Comparison of ENCODE assay signal across 8 cellular contexts in genomic region chr4:11787-12445, GRCh38. TPM values are rescaled to one million over a fixed set of nuclear protein-coding genes. Genes with fewer than 3 reads are reported as not detected.
DNase-seq lines count a peak whose midpoint lies in the region; ATAC-seq and TF ChIP-seq lines count a peak whose summit lies in the region.
"Not testable (repeated sequence)": the region's sequence is repeated elsewhere in the genome, so short reads cannot be mapped to it uniquely, and the experiment has no call there.

No MANE protein-coding gene starts in this region.

- H3K4me1 ChIP-seq in H9 (ENCODE audit: insufficient read depth, low read length); ovary (ENCODE audit: insufficient read depth): not testable (repeated sequence)

- not testable (repeated sequence) for H3K4me3 Mint-ChIP-seq in H9; activated CD4-positive, alpha-beta T cell treated with anti-CD3 and anti-CD28 coated beads for 36 hours

- not testable (repeated sequence) for H2BK12ac ChIP-seq in H9 (ENCODE audit: insufficient read length, low read depth, low read length)

- H3K4me3 ChIP-seq in astrocyte of the spinal cord (ENCODE audit: low read depth, low read length); ovary: not testable (repeated sequence)

- H3K79me1 ChIP-seq in H9 (ENCODE audit: insufficient read depth, low read depth, low read length, poor library complexity, severe bottlenecking): not testable (repeated sequence)

- not testable (repeated sequence) for H3K27me3 ChIP-seq in H9 (ENCODE audit: insufficient read depth, low read length); ovary

- POLR2A ChIA-PET in activated CD4-positive, alpha-beta T cell treated with anti-CD3 and anti-CD28 coated beads for 36 hours (lab: Charles Lee): not testable (repeated sequence)

- H3K18ac ChIP-seq in H9 (ENCODE audit: insufficient read length, low read depth, low read length): not testable (repeated sequence)

- H2AFZ ChIP-seq in H9 (ENCODE audit: low read length): not testable (repeated sequence)

- H3K27me3 Mint-ChIP-seq in H9 (ENCODE audit: low read depth); activated CD4-positive, alpha-beta T cell treated with anti-CD3 and anti-CD28 coated beads for 36 hours: not testable (repeated sequence)

- H4K5ac ChIP-seq in H9 (ENCODE audit: insufficient read length, low read depth, low read length): not testable (repeated sequence)

- in situ Hi-C loops in ACHN (cut with HindIII; ENCODE audit: low pct_ligation_motif_present, low pct_unique_long_range_greater_than_20kb, low sequenced_read_pairs); astrocyte of the spinal cord (cut with HindIII; ENCODE audit: low sequenced_read_pairs): not testable (repeated sequence)

- not testable (repeated sequence) for H3K79me2 ChIP-seq in H9 (ENCODE audit: insufficient read depth, low read length)

- not testable (repeated sequence) for H4K91ac ChIP-seq in H9 (ENCODE audit: insufficient read length, low read depth, low read length)

- DNase-seq in ACHN: peak; percentile 28
- peak; percentile 39 for DNase-seq in H9
- DNase-seq in activated CD4-positive, alpha-beta T cell treated with anti-CD3 and anti-CD28 coated beads for 36 hours: peak; percentile 74
- peak; percentile 1 for DNase-seq in astrocyte of the spinal cord (ENCODE audit: low read depth, low spot score)
- not testable (repeated sequence) for DNase-seq in left cardiac atrium
- DNase-seq in ovary: peak in 3 of 5 donors; percentile 16 to 50 (median 22)

- CTCF ChIA-PET in activated CD4-positive, alpha-beta T cell treated with anti-CD3 and anti-CD28 coated beads for 36 hours (lab: Charles Lee): interaction anchor here (1.3 kb wide), 1 partner anchor 225 kb away, joined by 3 read pairs; no protein-coding TSS in a partner anchor

- H3K4me1 Mint-ChIP-seq in H9; activated CD4-positive, alpha-beta T cell treated with anti-CD3 and anti-CD28 coated beads for 36 hours: not testable (repeated sequence)

- not testable (repeated sequence) for H3K14ac ChIP-seq in H9 (ENCODE audit: insufficient read depth, low read length)

- not testable (repeated sequence) for TF ChIP-seq EP300 in ovary (IDR thresholded peaks at IDR 0.05)

- not testable (repeated sequence) for H3K4me2 ChIP-seq in H9 (ENCODE audit: insufficient read depth, insufficient read length, low read length)

- not testable (repeated sequence) for H4K20me1 ChIP-seq in H9 (ENCODE audit: control insufficient read depth, insufficient read depth, insufficient read length)

- H2BK120ac ChIP-seq in H9 (ENCODE audit: low read depth, low read length, poor library complexity, severe bottlenecking): not testable (repeated sequence)

- H2BK5ac ChIP-seq in H9 (ENCODE audit: insufficient read length, low read length): not testable (repeated sequence)

- not testable (repeated sequence) for H3K36me3 Mint-ChIP-seq in H9 (ENCODE audit: insufficient read depth in 1 of 3, low read depth in 3 of 3); activated CD4-positive, alpha-beta T cell treated with anti-CD3 and anti-CD28 coated beads for 36 hours (ENCODE audit: low read depth)

- not testable (repeated sequence) for H2BK20ac ChIP-seq in H9 (ENCODE audit: low read depth, low read length, poor library complexity, severe bottlenecking)

- H3K4ac ChIP-seq in H9 (ENCODE audit: low read depth, low read length): not testable (repeated sequence)

- not testable (repeated sequence) for H3K23ac ChIP-seq in H9 (ENCODE audit: insufficient read length, low read depth, low read length)

- H3K23me2 ChIP-seq in H9 (ENCODE audit: insufficient read length, low read depth, low read length, poor library complexity, severe bottlenecking): not testable (repeated sequence)

- ATAC-seq in GM18517 (IDR thresholded peaks at IDR 0.05; ENCODE audit: unreplicated experiment) (peak; percentile 81), HG03571 (IDR thresholded peaks at IDR 0.05; ENCODE audit: unreplicated experiment) (peak; percentile 80), left cardiac atrium (peak; percentile 38 to 61)
- ATAC-seq in activated CD4-positive, alpha-beta T cell treated with anti-CD3 and anti-CD28 coated beads for 36 hours: peak; percentile 90

- not testable (repeated sequence) for TF ChIP-seq POLR2A in ovary (IDR thresholded peaks at IDR 0.05)

- H2AK5ac ChIP-seq in H9 (ENCODE audit: insufficient read length, low read length): not testable (repeated sequence)

- not testable (repeated sequence) for H3K27ac Mint-ChIP-seq in H9; activated CD4-positive, alpha-beta T cell treated with anti-CD3 and anti-CD28 coated beads for 36 hours

- no CpG with 5 or more reads among the region's 24 CpGs for WGBS in H9 (ENCODE audit: extremely low coverage, insufficient read length, low lambda C conversion rate)
- WGBS in ovary, 3 donors: 60 to 77% (median 73%) methylated on average over 13 to 17 of the region's 24 CpGs

- not testable (repeated sequence) for H4K8ac ChIP-seq in H9 (replicated peaks; ENCODE audit: insufficient read length, low read depth, low read length)

- TF ChIP-seq CTCF in H9 (conservative IDR thresholded peaks at IDR 0.05) (peak; percentile 46), astrocyte of the spinal cord (IDR thresholded peaks at IDR 0.05; ENCODE audit: low read depth, low read length) (peak; percentile 4)
- not testable (repeated sequence) for TF ChIP-seq CTCF in ovary (IDR thresholded peaks at IDR 0.05)

- intact Hi-C loops in activated CD4-positive, alpha-beta T cell treated with anti-CD3 and anti-CD28 coated beads for 36 hours (cut with DNase I, micrococcal nuclease); left cardiac atrium (cut with DNase I); ovary (cut with DNase I): not testable (repeated sequence)

- H3T11ph ChIP-seq in H9 (ENCODE audit: low read length): not testable (repeated sequence)

- not testable (repeated sequence) for H3K27ac ChIP-seq in H9 (ENCODE audit: insufficient read length, low read depth, low read length); ovary

- H2BK15ac ChIP-seq in H9 (ENCODE audit: low read depth, low read length): not testable (repeated sequence)

- H3K9me3 Mint-ChIP-seq in H9; activated CD4-positive, alpha-beta T cell treated with anti-CD3 and anti-CD28 coated beads for 36 hours (ENCODE audit: low read depth): not testable (repeated sequence)

- H3K9me3 ChIP-seq in H9 (ENCODE audit: control insufficient read depth, low read depth, low read length); ovary: not testable (repeated sequence)

- H3K9ac ChIP-seq in H9 (ENCODE audit: extremely low read depth, insufficient read length, low read length): not testable (repeated sequence)

- not testable (repeated sequence) for H3K36me3 ChIP-seq in ovary

- H3K56ac ChIP-seq in H9 (ENCODE audit: insufficient read length, low read depth, low read length): not testable (repeated sequence)

RNA-seq across cellular contexts. Expression of gene ZNF595, which starts 41.2 kb away (rescaled TPM):
- total RNA-seq in H9 (2021) (11.3 and 12.5 TPM in 2 replicates), left cardiac atrium (10 to 100 TPM in 1 of 2 donors, 1 to 10 TPM in 1; 7.6 to 24.3 TPM), ovary (10 to 100 TPM; 21.7 to 70.8 (median 32.4) TPM)
- 10 to 100 TPM; 17.1 to 24.6 TPM for total RNA-seq in activated CD4-positive, alpha-beta T cell treated with anti-CD3 and anti-CD28 coated beads for 36 hours
- 10 to 100 TPM; 15.9 to 18.1 TPM for polyA plus RNA-seq in ovary
